ENCODE assay signal across 8 cellular contexts in genomic region chr12:108561852-108562347, GRCh38. TPM values are rescaled to one million over a fixed set of nuclear protein-coding genes. Genes with fewer than 3 reads are reported as not detected.
DNase-seq lines count a peak whose midpoint lies in the region; ATAC-seq and TF ChIP-seq lines count a peak whose summit lies in the region.

No MANE protein-coding gene starts in this region.

- no peaks in the 10 kb centered on the region for H3K9me2 ChIP-seq in HCT116 (ENCODE audit: insufficient read depth)

- H3K9me3 Mint-ChIP-seq in activated CD8-positive, alpha-beta T cell treated with anti-CD3 and anti-CD28 coated beads for 36 hours: no peaks in the 10 kb centered on the region
- no peaks in the 10 kb centered on the region for H3K9me3 Mint-ChIP-seq in stimulated activated naive CD8-positive, alpha-beta T cell treated with anti-CD3 and anti-CD28 coated beads, Interleukin-15, Interleukin-2, amounts not matched to agents 100 ng/mL and 50 ng/mL, for 24 hours

- peak overlapping the region; percentile 76 for H3K27ac ChIP-seq in HCT116 (ENCODE audit: low read depth, low read length)

- H3K9ac ChIP-seq in HCT116 (ENCODE audit: low read length) (peak overlapping the region; percentile 97), iPS-15b (ENCODE audit: low read depth, low read length) (peak overlapping the region; percentile 93)

- peaks cover 55% of the 10 kb centered on the region for H3K4me1 Mint-ChIP-seq in activated CD8-positive, alpha-beta T cell treated with anti-CD3 and anti-CD28 coated beads for 36 hours (ENCODE audit: low read depth)
- peaks cover 73% of the 10 kb centered on the region for H3K4me1 Mint-ChIP-seq in stimulated activated naive CD8-positive, alpha-beta T cell treated with anti-CD3 and anti-CD28 coated beads, Interleukin-15, Interleukin-2, amounts not matched to agents 100 ng/mL and 50 ng/mL, for 24 hours (ENCODE audit: low read depth)

- peak overlapping the region; percentile 100 for H3K27ac Mint-ChIP-seq in activated CD8-positive, alpha-beta T cell treated with anti-CD3 and anti-CD28 coated beads for 36 hours
- peak overlapping the region; percentile 99 for H3K27ac Mint-ChIP-seq in stimulated activated naive CD8-positive, alpha-beta T cell treated with anti-CD3 and anti-CD28 coated beads, Interleukin-15, Interleukin-2, amounts not matched to agents 100 ng/mL and 50 ng/mL, for 24 hours

- H3K27me3 Mint-ChIP-seq in activated CD8-positive, alpha-beta T cell treated with anti-CD3 and anti-CD28 coated beads for 36 hours: no peaks in the 10 kb centered on the region
- H3K27me3 Mint-ChIP-seq in stimulated activated naive CD8-positive, alpha-beta T cell treated with anti-CD3 and anti-CD28 coated beads, Interleukin-15, Interleukin-2, amounts not matched to agents 100 ng/mL and 50 ng/mL, for 24 hours: no peaks in the 10 kb centered on the region

- DNase-seq in AG04449 (ENCODE audit: low read depth, low spot score) (no peak), HCT116 (ENCODE audit: low read depth, low spot score) (peak; percentile 18)
- no peak for DNase-seq in activated CD8-positive, alpha-beta T cell treated with anti-CD3 and anti-CD28 coated beads for 36 hours
- no peak for DNase-seq in stimulated activated CD4-positive, alpha-beta T cell treated with anti-CD3 and anti-CD28 coated beads, Interleukin-12 subunit alpha, Interleukin-12 subunit beta, amount 100 ng/mL, for 4 hours
- DNase-seq in activated CD4-positive, alpha-beta T cell treated with anti-CD3 and anti-CD28 coated beads for 4 hours: no peak

- no TSS peak for BruUV-seq in HCT116 (replicated peaks; lab: Mats Ljungman, UMichigan)

- H2AFZ ChIP-seq in HCT116 (ENCODE audit: low read depth, low read length, poor library complexity, severe bottlenecking): no peak overlapping the region

- peak overlapping the region; percentile 93 for H3K4me2 ChIP-seq in HCT116 (ENCODE audit: low read length)

- intact Hi-C loops in HCT116 (cut with micrococcal nuclease): loop anchor here (2.0 to 10.0 kb wide), 5 partner anchors 171 to 825 kb away; partner anchors contain the start of genes ALKBH2 and SSH1
- intact Hi-C loops in activated CD8-positive, alpha-beta T cell treated with anti-CD3 and anti-CD28 coated beads for 36 hours (cut with micrococcal nuclease): loop anchor here (2.0 to 10.0 kb wide), 3 partner anchors 67 to 393 kb away; no protein-coding TSS in a partner anchor

- H3K36me3 ChIP-seq in HCT116 (ENCODE audit: control insufficient read depth in 1 of 2, insufficient read depth in 2 of 2, low read length in 2 of 2) (peaks cover 13 to 28% of the 10 kb centered on the region in 2 experiments; a peak in 3 of 4 replicates), iPS-15b (ENCODE audit: control insufficient read depth, insufficient read depth, low read length) (peaks cover 22% of the 10 kb centered on the region)

- peak; percentile 8 for ATAC-seq in HCT116
- ATAC-seq in activated CD8-positive, alpha-beta T cell treated with anti-CD3 and anti-CD28 coated beads for 36 hours: no peak
- ATAC-seq in HG03135 (IDR thresholded peaks at IDR 0.05; ENCODE audit: unreplicated experiment): no peak

- TF ChIP-seq RAD21 in HCT116 (IDR thresholded peaks at IDR 0.05; ENCODE audit: low read depth): no peak

- no peaks in the 10 kb centered on the region for H4K20me1 ChIP-seq in HCT116 (ENCODE audit: insufficient read depth)

- POLR2A ChIA-PET in AG04449 (lab: Yijun Ruan, JAX): interaction anchor here (0.9 to 1.5 kb wide), 5 partner anchors 66 to 531 kb away, joined by 3 to 4 read pairs (median 3); partner anchors contain the start of gene ALKBH2
- POLR2A ChIA-PET in HCT116 (lab: Charles Lee): interaction anchor here (0.8 to 0.9 kb wide), 2 partner anchors 11 to 56 kb away, joined by 3 to 13 read pairs; no protein-coding TSS in a partner anchor
- POLR2A ChIA-PET in activated CD8-positive, alpha-beta T cell treated with anti-CD3 and anti-CD28 coated beads for 36 hours (lab: Charles Lee): interaction anchor here (0.6 to 14.9 kb wide), 9 partner anchors 13 to 877 kb away, joined by 3 to 225 read pairs (median 6); partner anchors contain the start of genes FICD and SELPLG

- TF ChIP-seq POLR2A in HCT116 (IDR thresholded peaks at IDR 0.05; ENCODE audit: borderline replicate concordance, extremely low read depth, insufficient read depth, insufficient read length): peak; percentile 40

- peaks cover 53% of the 10 kb centered on the region for H3K36me3 Mint-ChIP-seq in activated CD8-positive, alpha-beta T cell treated with anti-CD3 and anti-CD28 coated beads for 36 hours (ENCODE audit: low read depth)
- peaks cover 50% of the 10 kb centered on the region for H3K36me3 Mint-ChIP-seq in stimulated activated naive CD8-positive, alpha-beta T cell treated with anti-CD3 and anti-CD28 coated beads, Interleukin-15, Interleukin-2, amounts not matched to agents 100 ng/mL and 50 ng/mL, for 24 hours (ENCODE audit: low read depth)

- peak overlapping the region; percentile 99 for H3K4me3 Mint-ChIP-seq in activated CD8-positive, alpha-beta T cell treated with anti-CD3 and anti-CD28 coated beads for 36 hours
- H3K4me3 Mint-ChIP-seq in stimulated activated naive CD8-positive, alpha-beta T cell treated with anti-CD3 and anti-CD28 coated beads, Interleukin-15, Interleukin-2, amounts not matched to agents 100 ng/mL and 50 ng/mL, for 24 hours: peak overlapping the region; percentile 98

- H3K9me3 ChIP-seq in HCT116 (ENCODE audit: control insufficient read depth in 1 of 2, insufficient read depth in 1 of 2, low read depth in 1 of 2, low read length in 2 of 2): no peaks in the 10 kb centered on the region
- no peaks in the 10 kb centered on the region for H3K9me3 ChIP-seq in iPS-15b (ENCODE audit: control insufficient read depth, insufficient read depth, low read length)

- no peak for TF ChIP-seq CTCF in AG04449 (IDR thresholded peaks at IDR 0.05; ENCODE audit: insufficient read depth, low read length, missing control alignments)
- TF ChIP-seq CTCF in HCT116 (IDR thresholded peaks at IDR 0.05 in 2 of 3, conservative IDR thresholded peaks at IDR 0.05 in 1 of 3; ENCODE audit: borderline replicate concordance in 1 of 3, insufficient read depth in 1 of 3, low read depth in 2 of 3, low read length in 2 of 3): no peak
- TF ChIP-seq CTCF in activated CD8-positive, alpha-beta T cell treated with anti-CD3 and anti-CD28 coated beads for 36 hours (IDR thresholded peaks at IDR 0.05): no peak

- RAD21 ChIA-PET in HCT116 (lab: Charles Lee; ENCODE audit: low non-redundant PET in 1 of 2, low total read pairs in 2 of 2, uncharacterized antibody in 2 of 2, unreplicated experiment in 2 of 2): no interaction called here

- CTCF ChIA-PET in AG04449 (lab: Yijun Ruan, JAX) (interaction anchor here (0.8 to 24.1 kb wide), 9 partner anchors 9 to 866 kb away, joined by 3 to 1115 read pairs (median 4); partner anchors contain the start of gene ALKBH2), HCT116 (lab: Charles Lee) (interaction anchor here (0.8 to 1.0 kb wide), 4 partner anchors 55 to 824 kb away, joined by 3 to 13 read pairs (median 3); no protein-coding TSS in a partner anchor)
- CTCF ChIA-PET in activated CD8-positive, alpha-beta T cell treated with anti-CD3 and anti-CD28 coated beads for 36 hours (lab: Charles Lee): interaction anchor here (0.9 to 24.3 kb wide), 9 partner anchors 9 to 241 kb away, joined by 3 to 645 read pairs (median 8); no protein-coding TSS in a partner anchor

- peak overlapping the region; percentile 97 for H3K4me3 ChIP-seq in AG04449 (ENCODE audit: low read depth, low read length)
- H3K4me3 ChIP-seq in HCT116 (replicated peaks in 1 of 2; ENCODE audit: low read depth in 1 of 2, low read length in 2 of 2): peak overlapping the region; percentile 75 to 85
- H3K4me3 ChIP-seq in iPS-15b (ENCODE audit: low read depth, low read length): peak overlapping the region; percentile 100

- H3K27me3 ChIP-seq in HCT116 (ENCODE audit: insufficient read depth, low read length) (no peaks in the 10 kb centered on the region), iPS-15b (ENCODE audit: control insufficient read depth, insufficient read depth, low read length) (no peaks in the 10 kb centered on the region)

- H3K79me2 ChIP-seq in HCT116 (ENCODE audit: insufficient read depth, low read length): peaks cover 64% of the 10 kb centered on the region

- H3K4me1 ChIP-seq in HCT116 (ENCODE audit: control insufficient read depth in 1 of 2, insufficient read depth in 2 of 2, low read length in 2 of 2) (peaks cover 30 to 49% of the 10 kb centered on the region in 2 experiments), iPS-15b (ENCODE audit: control insufficient read depth, insufficient read depth, low read length) (peaks cover 4% of the 10 kb centered on the region)

TF ChIP-seq in HCT116, 20 proteins besides CTCF, POLR2A, EP300 and RAD21 (continues in another document):
- no peak for TF ChIP-seq SIN3A (IDR thresholded peaks at IDR 0.05; ENCODE audit: low read depth)

RNA-seq across cellular contexts. Expression of gene ISCU, which starts 0.5 kb away (rescaled TPM):
- 89.6 TPM for total RNA-seq in HCT116 (2021; ENCODE audit: unreplicated experiment)
- polyA plus RNA-seq in HCT116 (2012): 71.6 and 78.4 TPM in 2 replicates
- total RNA-seq in activated CD8-positive, alpha-beta T cell treated with anti-CD3 and anti-CD28 coated beads for 36 hours: 10 to 100 TPM; 69.4 to 70.5 TPM

RNA-seq across cellular contexts. Expression of gene SART3, which starts 0.9 kb away (rescaled TPM):
- 76.1 TPM for total RNA-seq in HCT116 (2021; ENCODE audit: unreplicated experiment)
- polyA plus RNA-seq in HCT116 (2012): 44.1 and 48.3 TPM in 2 replicates
- total RNA-seq in activated CD8-positive, alpha-beta T cell treated with anti-CD3 and anti-CD28 coated beads for 36 hours: 10 to 100 TPM; 80.1 to 81.4 TPM

RNA-seq across cellular contexts. Expression of gene TMEM119, which starts 36.0 kb away (rescaled TPM):
- total RNA-seq in HCT116 (2021; ENCODE audit: unreplicated experiment): not detected
- not detected in 2 replicates for polyA plus RNA-seq in HCT116 (2012)
- not detected for total RNA-seq in activated CD8-positive, alpha-beta T cell treated with anti-CD3 and anti-CD28 coated beads for 36 hours

RNA-seq across cellular contexts. Expression of gene FICD, which starts 46.8 kb away (rescaled TPM):
- 5.1 TPM for total RNA-seq in HCT116 (2021; ENCODE audit: unreplicated experiment)
- polyA plus RNA-seq in HCT116 (2012): 3.5 and 6.4 TPM in 2 replicates
- total RNA-seq in activated CD8-positive, alpha-beta T cell treated with anti-CD3 and anti-CD28 coated beads for 36 hours: 1 to 10 TPM; 3.4 to 3.9 TPM
